11 cellular contexts compared by ENCODE assay signal in the genomic region with DNA sequence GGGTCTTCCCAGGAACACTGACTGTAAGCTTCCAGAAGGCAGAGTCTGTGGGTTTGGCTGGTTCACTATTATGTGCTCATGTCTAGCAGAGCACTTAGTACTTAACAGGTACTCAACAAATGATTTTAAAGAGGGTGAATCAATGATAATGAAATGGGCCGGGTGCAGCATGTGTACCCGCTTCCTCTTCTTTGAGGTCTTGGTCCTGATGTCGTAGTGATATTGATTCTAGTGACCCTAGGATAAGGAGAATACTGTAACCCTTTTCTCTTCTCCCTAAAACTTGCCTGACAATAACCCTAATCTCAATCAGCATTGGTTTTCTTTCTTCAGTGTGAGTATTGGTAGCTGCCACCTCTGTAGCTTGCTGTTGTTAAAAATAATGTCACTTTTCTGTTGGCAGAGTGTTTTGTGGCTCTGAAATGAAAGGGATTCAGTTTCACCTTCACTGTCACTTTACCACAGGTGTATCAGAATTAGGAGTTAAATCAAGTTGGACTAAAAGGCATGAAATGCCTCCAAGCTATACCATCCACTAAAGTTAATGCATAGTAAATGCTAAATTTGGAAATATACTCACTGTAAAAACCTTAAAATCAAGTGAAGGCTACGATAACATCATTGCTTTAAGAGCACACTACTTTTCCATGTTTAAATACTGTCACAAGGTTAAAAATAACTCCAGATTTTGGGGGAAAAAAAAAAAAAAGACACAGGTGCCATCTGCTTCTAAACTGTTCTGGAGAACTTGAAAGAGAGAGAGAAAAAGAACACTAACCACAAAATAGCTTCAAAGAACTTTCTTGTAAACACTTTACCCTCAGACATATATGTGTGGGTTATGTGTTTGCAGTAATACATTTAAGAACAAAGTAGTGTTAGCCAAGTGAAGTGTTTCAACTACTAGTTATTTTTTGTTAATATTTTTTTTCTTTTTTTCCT. TPM values are rescaled to one million over a fixed set of nuclear protein-coding genes. Genes with fewer than 3 reads are reported as not detected.
DNase-seq lines count a peak whose midpoint lies in the region; ATAC-seq, FAIRE-seq and TF ChIP-seq lines count a peak whose summit lies in the region.
"Had no signal": no experiment of that assay in that cellular context is flagged by ENCODE, and none has a peak within 500 bp of the region (broad histone marks: within the 10 kb centered on the region; RNA-seq: fewer than 3 reads in every experiment).

No MANE protein-coding gene starts in this region.

- peak overlapping the region; percentile 93 for H3K27ac ChIP-seq in KOPT-K1 (ENCODE audit: low read depth, low read length, poor library complexity, severe bottlenecking)

- H3K9me3 ChIP-seq in KOPT-K1 (ENCODE audit: insufficient read depth, low read length, poor library complexity, severe bottlenecking) (no peaks in the 10 kb centered on the region), mucosa of descending colon (no peaks in the 10 kb centered on the region)

- DNase-seq in mucosa of descending colon (no peak), HTR-8/SVneo (ENCODE audit: insufficient read length, low spot score) (no peak), type B pancreatic cell (ENCODE audit: extremely low spot score, unreplicated experiment) (no peak), HPDE6-E6E7 (ENCODE audit: extremely low spot score) (no peak), H54 (ENCODE audit: insufficient read length, low spot score) (no peak)
- DNase-seq: erythroblast, NCI-H146 had no signal

- H3K4me3 ChIP-seq in mucosa of descending colon = no peak overlapping the region

- no peak for TF ChIP-seq POLR2A in H54 (IDR thresholded peaks at IDR 0.05; ENCODE audit: low read depth, low read length)

- H3K36me3 Mint-ChIP-seq in type B pancreatic cell = peaks cover 3% of the 10 kb centered on the region

- TF ChIP-seq CTCF in mucosa of descending colon (IDR thresholded peaks at IDR 0.05) (no peak), type B pancreatic cell (conservative IDR thresholded peaks at IDR 0.05) (no peak)

- no peak overlapping the region for H3K27ac Mint-ChIP-seq in type B pancreatic cell

- FAIRE-seq in HTR-8/SVneo (lab: Jason Lieb, UNC) (no peak), H54 (lab: Jason Lieb, UNC) (no peak)

- no peaks in the 10 kb centered on the region for H3K36me3 ChIP-seq in KOPT-K1 (ENCODE audit: insufficient read depth, low read length)
- H3K36me3 ChIP-seq in mucosa of descending colon (ENCODE audit: low read depth) = no peaks in the 10 kb centered on the region

- H3K27me3 Mint-ChIP-seq in type B pancreatic cell = peaks cover 35% of the 10 kb centered on the region

- peaks cover 4% of the 10 kb centered on the region for H3K4me1 Mint-ChIP-seq in type B pancreatic cell (ENCODE audit: unreplicated experiment)

- ATAC-seq in GM18868 (IDR thresholded peaks at IDR 0.05; ENCODE audit: unreplicated experiment) = peak; percentile 37
- ATAC-seq in GM21723 (IDR thresholded peaks at IDR 0.05; ENCODE audit: unreplicated experiment) = peak; percentile 45
- ATAC-seq in mucosa of descending colon = peak; percentile 51
- ATAC-seq: left lobe of liver had no signal

- H3K4me3 Mint-ChIP-seq in type B pancreatic cell = no peak overlapping the region

- no peaks in the 10 kb centered on the region for H3K9me3 Mint-ChIP-seq in type B pancreatic cell

- H3K4me1 ChIP-seq in mucosa of descending colon (ENCODE audit: low read depth) = peaks cover 3% of the 10 kb centered on the region

- intact Hi-C loops in mucosa of descending colon (cut with DNase I, micrococcal nuclease) = no loop called here

RNA-seq across cellular contexts. Expression of a gene that starts 6.0 kb away (rescaled TPM):
- total RNA-seq in mucosa of descending colon = 1 to 10 TPM; 2.0 to 5.5 (median 4.0) TPM
- total RNA-seq in type B pancreatic cell (ENCODE audit: low replicate concordance) = 11.2 and 15.6 TPM in 2 replicates
